Comparison of ENCODE assay signal across 15 cellular contexts in the genomic region with DNA sequence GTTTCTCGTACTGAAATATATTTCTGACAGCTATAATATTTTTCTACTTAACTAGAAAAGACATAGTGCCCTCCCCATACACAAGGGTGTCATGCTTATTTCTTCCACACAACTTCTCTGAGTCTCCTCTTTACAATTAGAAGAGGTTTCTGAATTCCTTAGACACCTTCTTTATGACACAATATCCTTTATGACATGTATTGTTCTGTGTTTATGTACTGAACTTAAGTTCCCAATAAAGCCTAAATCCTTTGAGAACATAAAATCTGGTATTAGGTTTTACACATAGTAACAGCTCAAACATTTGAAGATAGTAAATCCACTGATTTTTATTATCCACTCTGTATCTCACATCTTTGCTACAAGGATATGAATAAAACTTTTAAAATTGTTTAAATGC. TPM values are rescaled to one million over a fixed set of nuclear protein-coding genes. Genes with fewer than 3 reads are reported as not detected.
DNase-seq lines count a peak whose midpoint lies in the region; TF ChIP-seq lines count a peak whose summit lies in the region.
"Had no signal": no experiment of that assay in that cellular context is flagged by ENCODE, and none has a peak within 500 bp of the region (broad histone marks: within the 10 kb centered on the region; RNA-seq: fewer than 3 reads in every experiment).

No MANE protein-coding gene starts in this region.

- H3K79me1 ChIP-seq in mesenchymal stem cell (replicated peaks; ENCODE audit: low read length, poor library complexity, severe bottlenecking) = peaks cover 25% of the 10 kb centered on the region

- H3K4ac ChIP-seq in mesenchymal stem cell (ENCODE audit: low read depth in 1 of 2, low read length in 2 of 2) = no peak overlapping the region

- peak overlapping the region; percentile 57 for H3K27ac ChIP-seq in mammary epithelial cell (ENCODE audit: insufficient read depth, low read depth, low read length)
- H3K27ac ChIP-seq in temporal lobe (ENCODE audit: low read depth, low read length) = peak overlapping the region; percentile 96
- H3K27ac ChIP-seq in colonic mucosa = no peak overlapping the region
- H3K27ac ChIP-seq in mesenchymal stem cell (ENCODE audit: low read length, poor library complexity, severe bottlenecking) = no peak overlapping the region

- H3K36me3 ChIP-seq in mammary epithelial cell (ENCODE audit: insufficient read depth, low read length) = peaks cover 10% of the 10 kb centered on the region
- no peaks in the 10 kb centered on the region for H3K36me3 ChIP-seq in colonic mucosa
- H3K36me3 ChIP-seq in mesenchymal stem cell (ENCODE audit: control insufficient read depth in 1 of 2, insufficient read depth in 2 of 2, low read depth in 1 of 2, low read length in 2 of 2) = peaks cover 9 to 14% of the 10 kb centered on the region in 2 experiments

- no peak for TF ChIP-seq CTCF in mammary epithelial cell (conservative IDR thresholded peaks at IDR 0.05 in 1 of 2, IDR thresholded peaks at IDR 0.05 in 1 of 2; ENCODE audit: extremely low read depth in 1 of 2, insufficient read depth in 1 of 2, low read depth in 1 of 2, low read length in 2 of 2)
- TF ChIP-seq CTCF in fibroblast of pulmonary artery (IDR thresholded peaks at IDR 0.05; ENCODE audit: low read length, missing control alignments) = no peak
- no peak for TF ChIP-seq CTCF in colonic mucosa (IDR thresholded peaks at IDR 0.05)

- no peak overlapping the region for H3K9ac ChIP-seq in mammary epithelial cell (ENCODE audit: insufficient read depth, low read length)
- no peak overlapping the region for H3K9ac ChIP-seq in colonic mucosa (ENCODE audit: low read depth in 2 of 2, low read length in 2 of 2)
- H3K9ac ChIP-seq in mesenchymal stem cell (ENCODE audit: low read length) = no peak overlapping the region

- DNase-seq in HCEC 1CT (peak; percentile 21), mammary epithelial cell (no peak), fibroblast of pulmonary artery (ENCODE audit: low read depth) (peak; percentile 25), colonic mucosa (no peak), mesenchymal stem cell (no peak)
- DNase-seq in stimulated activated CD4-positive, alpha-beta T cell treated with anti-CD3 and anti-CD28 coated beads, Interleukin-4, amount 100 ng/mL, for 24 hours = no peak
- DNase-seq: ACHN; CD4-positive, alpha-beta memory T cell; NCI-H1417; NCI-H1930; NCI-H2171; NCI-H446 treated with DMSO at 0.1 percent for 48 hours; NCI-H774; Right ventricle myocardium superior had no signal

- H3K4me1 ChIP-seq in mammary epithelial cell (ENCODE audit: insufficient read depth, low read length) (peaks cover 41% of the 10 kb centered on the region), colonic mucosa (no peaks in the 10 kb centered on the region), mesenchymal stem cell (ENCODE audit: control insufficient read depth, insufficient read depth, low read depth, low read length) (peaks cover 4% of the 10 kb centered on the region)

- intact Hi-C loops in mammary epithelial cell (cut with micrococcal nuclease) (no loop called here), colonic mucosa (cut with DNase I) (no loop called here)

- H2BK15ac ChIP-seq in mesenchymal stem cell (ENCODE audit: low read depth, poor library complexity, severe bottlenecking) = no peak overlapping the region

- H2BK5ac ChIP-seq in mesenchymal stem cell (ENCODE audit: low read depth, low read length, poor library complexity, severe bottlenecking) = no peak overlapping the region

- no peaks in the 10 kb centered on the region for H4K20me1 ChIP-seq in mammary epithelial cell (ENCODE audit: insufficient read depth, low read length)

- dilution Hi-C loops in mammary epithelial cell (cut with HindIII; ENCODE audit: low sequenced_read_pairs) = no loop called here

- in situ Hi-C loops in mammary epithelial cell (cut with MboI; ENCODE audit: low sequenced_read_pairs in 2 of 2) = loop anchor here in 1 of 2 donors (25.0 kb wide), 1 partner anchor 93 kb away; no protein-coding TSS in a partner anchor

- no TSS peak for BruUV-seq in mammary epithelial cell (replicated peaks; lab: Mats Ljungman, UMichigan)

- no peak overlapping the region for H2BK120ac ChIP-seq in mesenchymal stem cell (ENCODE audit: low read depth, low read length)

- H4K8ac ChIP-seq in mesenchymal stem cell (ENCODE audit: low read length) = no peak overlapping the region

- H3K23ac ChIP-seq in mesenchymal stem cell (ENCODE audit: low read length in 2 of 2) = no peak overlapping the region

- CTCF ChIA-PET in mammary epithelial cell (lab: Charles Lee; ENCODE audit: low non-redundant PET) = no interaction called here

- H3K4me2 ChIP-seq in mammary epithelial cell (ENCODE audit: insufficient read depth, low read depth, low read length) = no peak overlapping the region
- H3K4me2 ChIP-seq in mesenchymal stem cell (ENCODE audit: low read length, poor library complexity, severe bottlenecking) = no peak overlapping the region

- no peak overlapping the region for H3K4me3 ChIP-seq in mammary epithelial cell (replicated peaks in 1 of 3; ENCODE audit: insufficient read depth in 1 of 3, low read depth in 2 of 3, low read length in 3 of 3)
- no peak overlapping the region for H3K4me3 ChIP-seq in fibroblast of pulmonary artery (replicated peaks; ENCODE audit: low read depth, low read length)
- no peak overlapping the region for H3K4me3 ChIP-seq in colonic mucosa
- H3K4me3 ChIP-seq in mesenchymal stem cell (ENCODE audit: insufficient read depth in 1 of 2, low read depth in 1 of 2, low read length in 2 of 2) = no peak overlapping the region

- peaks cover 87% of the 10 kb centered on the region for H3K79me2 ChIP-seq in mammary epithelial cell (ENCODE audit: insufficient read depth, low read length)

- H4K91ac ChIP-seq in mesenchymal stem cell (ENCODE audit: low read length) = no peak overlapping the region

- no peak overlapping the region for H3K18ac ChIP-seq in mesenchymal stem cell (ENCODE audit: low read depth in 1 of 2, low read length in 2 of 2)

- H3K27me3 ChIP-seq in mammary epithelial cell (ENCODE audit: insufficient read depth, low read length) (no peaks in the 10 kb centered on the region), colonic mucosa (no peaks in the 10 kb centered on the region), mesenchymal stem cell (ENCODE audit: control insufficient read depth in 1 of 2, insufficient read depth in 1 of 2, low read length in 2 of 2) (no peaks in the 10 kb centered on the region)

- H2BK12ac ChIP-seq in mesenchymal stem cell (ENCODE audit: low read length in 2 of 2) = no peak overlapping the region

- 100% methylated on average over 1 of the region's 1 CpG for WGBS in mammary epithelial cell (ENCODE audit: low coverage, missing lambda C conversion rate)
- 88% methylated on average over 1 of the region's 1 CpG for WGBS in mesenchymal stem cell

- no peak overlapping the region for H2AK5ac ChIP-seq in mesenchymal stem cell (ENCODE audit: low read length, severe bottlenecking)

- H3K9me3 ChIP-seq in mammary epithelial cell (replicated peaks; ENCODE audit: insufficient read depth, low read length) (no peaks in the 10 kb centered on the region), colonic mucosa (no peaks in the 10 kb centered on the region), mesenchymal stem cell (ENCODE audit: control insufficient read depth, low read length) (no peaks in the 10 kb centered on the region)

- no peak overlapping the region for H3K14ac ChIP-seq in mesenchymal stem cell (ENCODE audit: low read length in 2 of 2)

- no peak overlapping the region for H2AFZ ChIP-seq in mammary epithelial cell (ENCODE audit: low read depth, low read length)
- H2AFZ ChIP-seq in mesenchymal stem cell (ENCODE audit: low read depth, low read length) = no peak overlapping the region

RNA-seq across cellular contexts. Expression of a gene that starts 32.5 kb away (rescaled TPM):
- 100 to 1,000 TPM in 1 of 2 donors, 10 to 100 TPM in 1; 56.2 to 113 TPM for total RNA-seq in mammary epithelial cell
- 36.9 TPM for polyA plus RNA-seq in mammary epithelial cell
- polyA minus RNA-seq in mammary epithelial cell = 14.3 TPM
- 8.6 TPM for total RNA-seq in temporal lobe
- total RNA-seq in colonic mucosa = 10 to 100 TPM; 30.9 to 60.4 TPM
- 26.5 TPM for polyA plus RNA-seq in mesenchymal stem cell (2013, experiment 1 of 2)
- 26.7 TPM for polyA plus RNA-seq in mesenchymal stem cell (2013, experiment 2 of 2)

Comparison
In these comparisons a context has a peak if more than half of its experiments do, and no peak if none do; other contexts are left out.
1. DNase-seq: peak in HCEC 1CT (single experiment) and fibroblast of pulmonary artery (single experiment); none in mammary epithelial cell (single experiment), colonic mucosa (single experiment), stimulated activated CD4-positive, alpha-beta T cell treated with anti-CD3 and anti-CD28 coated beads, Interleukin-4, amount 100 ng/mL, for 24 hours (single experiment) and mesenchymal stem cell (single experiment).
2. H3K27ac ChIP-seq: peak in mammary epithelial cell (single experiment) and temporal lobe (single experiment); none in colonic mucosa (single experiment) and mesenchymal stem cell (single experiment).